14 cellular contexts compared by ENCODE assay signal in genomic region chr2:67997528-67998267, GRCh38.
DNase-seq lines count a peak whose midpoint lies in the region; ATAC-seq, FAIRE-seq and TF ChIP-seq lines count a peak whose summit lies in the region.
"Had no signal": no experiment of that assay in that cellular context is flagged by ENCODE, and none has a peak within 500 bp of the region (broad histone marks: within the 10 kb centered on the region; RNA-seq: fewer than 3 reads in every experiment).

No MANE protein-coding gene starts in this region.

- peaks cover 29% of the 10 kb centered on the region for H3K4me1 ChIP-seq in keratinocyte (ENCODE audit: control insufficient read depth, extremely low read depth, insufficient read depth, low read length)

- H4K20me1 ChIP-seq in keratinocyte (ENCODE audit: control insufficient read depth, extremely low read depth, insufficient read depth, low read length): no peaks in the 10 kb centered on the region

- peak overlapping the region; percentile 90 for H2AFZ ChIP-seq in keratinocyte (ENCODE audit: control insufficient read depth, low read length)

- H3K9ac ChIP-seq in keratinocyte (ENCODE audit: control insufficient read depth, extremely low read depth, insufficient read depth, low read length): peak overlapping the region; percentile 75

- H3K9me1 ChIP-seq in keratinocyte (ENCODE audit: control insufficient read depth, extremely low read depth, insufficient read depth, low read length): no peaks in the 10 kb centered on the region

- TF ChIP-seq CTCF in astrocyte of the spinal cord (IDR thresholded peaks at IDR 0.05; ENCODE audit: low read depth, low read length) (no peak), keratinocyte (optimal IDR thresholded peaks at IDR 0.05 in 1 of 3, IDR thresholded peaks at IDR 0.05 in 1 of 3, conservative IDR thresholded peaks at IDR 0.05 in 1 of 3; ENCODE audit: extremely low read depth in 1 of 3, insufficient read depth in 2 of 3, low read length in 3 of 3) (no peak)

- in situ Hi-C loops in astrocyte of the spinal cord (cut with HindIII; ENCODE audit: low sequenced_read_pairs): no loop called here

- no peaks in the 10 kb centered on the region for H3K36me3 ChIP-seq in keratinocyte (ENCODE audit: control insufficient read depth in 2 of 2, extremely low read depth in 1 of 2, insufficient read depth in 2 of 2, low read length in 2 of 2)
- H3K36me3 ChIP-seq: neutrophil had no signal

- peak overlapping the region; percentile 97 for H3K4me2 ChIP-seq in keratinocyte (ENCODE audit: control insufficient read depth, extremely low read depth, insufficient read depth, low read depth, low read length)

- no peaks in the 10 kb centered on the region for H3K9me3 ChIP-seq in keratinocyte (ENCODE audit: control insufficient read depth, low read depth, low read length)
- H3K9me3 ChIP-seq: neutrophil had no signal

- H3K27me3 ChIP-seq in keratinocyte (ENCODE audit: control insufficient read depth, extremely low read depth, insufficient read depth, low read length): no peaks in the 10 kb centered on the region
- H3K27me3 ChIP-seq: neutrophil had no signal

- no peak overlapping the region for H3K4me3 ChIP-seq in astrocyte of the spinal cord (ENCODE audit: low read depth, low read length)
- peak overlapping the region; percentile 2 to 68 (median 63) for H3K4me3 ChIP-seq in keratinocyte (ENCODE audit: control insufficient read depth in 2 of 3, extremely low read depth in 1 of 3, insufficient read depth in 2 of 3, low read depth in 1 of 3, low read length in 3 of 3)

- H3K79me2 ChIP-seq in keratinocyte (ENCODE audit: control insufficient read depth, insufficient read depth, low read length): no peaks in the 10 kb centered on the region

- ATAC-seq in GM18909 (IDR thresholded peaks at IDR 0.05; ENCODE audit: poor library complexity, unreplicated experiment): no peak
- ATAC-seq: activated CD8-positive, alpha-beta T cell treated with anti-CD3 and anti-CD28 coated beads for 36 hours; left ventricle myocardium superior had no signal

- peak overlapping the region; percentile 96 for H3K27ac ChIP-seq in keratinocyte (ENCODE audit: control insufficient read depth, insufficient read depth, low read length)
- H3K27ac ChIP-seq: neutrophil had no signal

- dilution Hi-C loops in keratinocyte (cut with MboI; ENCODE audit: extremely low pct_ligation_motif_present, low sequenced_read_pairs): no loop called here

- no peak for FAIRE-seq in HTR-8/SVneo (lab: Jason Lieb, UNC)
- FAIRE-seq in keratinocyte (lab: Jason Lieb, UNC): peak; percentile 96

- peak; percentile 39 for DNase-seq in AG08396 (ENCODE audit: low spot score)
- peak; percentile 48 for DNase-seq in HTR-8/SVneo (ENCODE audit: insufficient read length, low spot score)
- DNase-seq in astrocyte of the spinal cord (ENCODE audit: low read depth, low spot score): peak; percentile 64
- peak; percentile 69 for DNase-seq in keratinocyte (ENCODE audit: low read depth, low spot score)
- no peak for DNase-seq in HuH-7 (ENCODE audit: low spot score)
- DNase-seq in stimulated activated CD4-positive, alpha-beta T cell treated with anti-CD3 and anti-CD28 coated beads, Interleukin-4, amount 100 ng/mL, for 1 hour: no peak
- DNase-seq in activated CD4-positive, CD25-positive, alpha-beta regulatory T cell treated with anti-CD3 and anti-CD28 coated beads, Interleukin-2, amount 50 U/mL, for 72 hours: no peak
- DNase-seq: activated CD8-positive, alpha-beta T cell treated with anti-CD3 and anti-CD28 coated beads for 36 hours; activated naive CD4-positive, alpha-beta T cell; CD4-positive, CD25-positive, alpha-beta regulatory T cell; left ventricle myocardium superior; NCI-H1417 had no signal

Comparison
In these comparisons a context has a peak if more than half of its experiments do, and no peak if none do; other contexts are left out.
1. DNase-seq: peak in AG08396 (single experiment), HTR-8/SVneo (single experiment), astrocyte of the spinal cord (single experiment) and keratinocyte (single experiment); none in HuH-7 (single experiment), stimulated activated CD4-positive, alpha-beta T cell treated with anti-CD3 and anti-CD28 coated beads, Interleukin-4, amount 100 ng/mL, for 1 hour (single experiment) and activated CD4-positive, CD25-positive, alpha-beta regulatory T cell treated with anti-CD3 and anti-CD28 coated beads, Interleukin-2, amount 50 U/mL, for 72 hours (single experiment).